8 cellular contexts compared by ENCODE assay signal in genomic region chr7:14717711-14718304, GRCh38.
DNase-seq lines count a peak whose midpoint lies in the region; ATAC-seq, FAIRE-seq and TF ChIP-seq lines count a peak whose summit lies in the region.

No MANE protein-coding gene starts in this region.

- FAIRE-seq in frontal cortex (lab: Jason Lieb, UNC): peak; percentile 98

- intact Hi-C loops in Caco-2 (cut with micrococcal nuclease; ENCODE audit: unreplicated experiment): loop anchor here (1.0 to 10.0 kb wide), 4 partner anchors 207 to 1357 kb away; no protein-coding TSS in a partner anchor

- no peak for ATAC-seq in HG03442 (IDR thresholded peaks at IDR 0.05; ENCODE audit: unreplicated experiment)

- POLR2A ChIA-PET in Caco-2 (lab: Charles Lee): interaction anchor here (0.7 kb wide), 1 partner anchor 1497 kb away, joined by 3 read pairs; no protein-coding TSS in a partner anchor

- H3K4me3 ChIP-seq in Caco-2 (ENCODE audit: low read depth, low read length) (no peak overlapping the region), WERI-Rb-1 (ENCODE audit: low read depth, low read length) (no peak overlapping the region)

- peaks cover 11% of the 10 kb centered on the region for H3K4me1 Mint-ChIP-seq in Caco-2 (ENCODE audit: low read depth, unreplicated experiment)

- H3K27ac Mint-ChIP-seq in Caco-2 (ENCODE audit: unreplicated experiment): no peak overlapping the region

- TF ChIP-seq CTCF in Caco-2 (IDR thresholded peaks at IDR 0.05; ENCODE audit: insufficient read depth in 1 of 2, low read depth in 1 of 2, low read length in 1 of 2, severe bottlenecking in 1 of 2, unreplicated experiment in 1 of 2) (peak; percentile 19 to 49), WERI-Rb-1 (IDR thresholded peaks at IDR 0.05; ENCODE audit: low read depth, low read length) (no peak)

- H3K4me1 ChIP-seq in Caco-2: no peaks in the 10 kb centered on the region

- no peaks in the 10 kb centered on the region for H3K27me3 Mint-ChIP-seq in Caco-2 (ENCODE audit: insufficient read depth, unreplicated experiment)

- CTCF ChIA-PET in Caco-2 (lab: Charles Lee): interaction anchor here (1.0 to 2.6 kb wide), 2 partner anchors 298 to 574 kb away, joined by 3 to 33 read pairs; no protein-coding TSS in a partner anchor

- H3K4me3 Mint-ChIP-seq in Caco-2 (ENCODE audit: unreplicated experiment): no peak overlapping the region

- no peaks in the 10 kb centered on the region for H3K36me3 Mint-ChIP-seq in Caco-2 (ENCODE audit: insufficient read depth, unreplicated experiment)

- H3K27ac ChIP-seq in WERI-Rb-1: no peak overlapping the region

- H3K36me3 ChIP-seq in Caco-2 (ENCODE audit: control insufficient read depth, insufficient read depth, low read length): no peaks in the 10 kb centered on the region
- no peaks in the 10 kb centered on the region for H3K36me3 ChIP-seq in WERI-Rb-1

- BruUV-seq in Caco-2 (replicated peaks; lab: Mats Ljungman, UMichigan): no TSS peak

- H3K9me3 ChIP-seq in Caco-2 (no peaks in the 10 kb centered on the region), WERI-Rb-1 (ENCODE audit: severe bottlenecking) (no peaks in the 10 kb centered on the region)

- H3K9me3 Mint-ChIP-seq in Caco-2 (ENCODE audit: unreplicated experiment): no peaks in the 10 kb centered on the region

- no peaks in the 10 kb centered on the region for H3K27me3 ChIP-seq in Caco-2 (replicated peaks; ENCODE audit: control insufficient read depth, insufficient read depth, low read length)
- no peaks in the 10 kb centered on the region for H3K27me3 ChIP-seq in WERI-Rb-1 (ENCODE audit: insufficient read depth, low read depth, severe bottlenecking)

- DNase-seq in Caco-2: no peak
- DNase-seq in HuH-7 (ENCODE audit: low spot score): peak; percentile 5
- peak; percentile 20 for DNase-seq in RPMI8226
- no peak for DNase-seq in frontal cortex (ENCODE audit: low spot score in 2 of 2)
- DNase-seq in Ammon's horn (ENCODE audit: low spot score): no peak
- DNase-seq in iPS-NIHi11 (ENCODE audit: low spot score): no peak
- DNase-seq in WERI-Rb-1: no peak

Comparison
In these comparisons a context has a peak if more than half of its experiments do, and no peak if none do; other contexts are left out.
1. DNase-seq: peak in HuH-7 (single experiment) and RPMI8226 (single experiment); none in Caco-2 (0 of 2), frontal cortex (0 of 2), Ammon's horn (single experiment), iPS-NIHi11 (single experiment) and WERI-Rb-1 (single experiment).